9 cellular contexts compared by ENCODE assay signal in the genomic region with DNA sequence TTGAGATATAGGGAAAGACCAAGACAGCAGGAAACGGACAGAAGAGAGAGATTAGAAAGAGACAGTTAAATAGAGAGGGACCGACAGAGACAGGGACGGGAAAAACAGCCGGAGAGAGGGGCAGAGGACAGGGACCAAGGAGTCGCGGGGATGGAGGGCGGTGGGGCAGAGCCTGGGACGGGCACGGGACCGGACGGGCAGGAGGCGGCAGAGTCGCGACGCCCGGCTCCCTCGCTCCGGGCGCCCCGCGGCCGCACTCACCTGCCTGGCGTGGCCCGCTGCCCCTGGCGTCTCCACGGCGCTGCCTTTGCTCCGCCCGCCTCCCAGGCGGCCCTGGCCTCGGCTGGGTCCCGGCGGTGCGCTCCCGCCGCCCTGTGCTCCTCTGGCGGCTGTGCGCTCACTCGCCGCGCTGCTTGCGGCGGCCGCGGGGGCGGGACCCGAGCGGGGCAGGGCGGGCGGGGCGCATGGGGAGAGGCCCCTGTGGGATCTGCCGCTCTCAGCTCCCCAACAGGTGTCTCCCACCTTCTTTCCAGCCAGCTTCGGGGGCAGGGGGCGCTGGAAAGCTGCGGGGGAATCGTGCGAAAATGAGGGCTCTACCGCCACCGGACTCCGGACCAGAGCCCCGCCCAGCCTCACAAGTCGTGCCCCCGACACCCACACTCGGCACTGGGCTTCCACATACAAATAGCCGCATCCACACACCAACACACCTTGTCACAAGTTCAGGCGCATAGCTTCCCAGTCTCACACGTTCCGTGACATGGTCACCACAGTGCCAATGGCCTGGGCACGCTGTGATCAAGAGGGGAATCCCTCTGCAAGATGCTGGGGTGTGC. TPM values are rescaled to one million over a fixed set of nuclear protein-coding genes. Genes with fewer than 3 reads are reported as not detected.
DNase-seq lines count a peak whose midpoint lies in the region; ATAC-seq, FAIRE-seq and TF ChIP-seq lines count a peak whose summit lies in the region.
"Had no signal": no experiment of that assay in that cellular context is flagged by ENCODE, and none has a peak within 500 bp of the region (broad histone marks: within the 10 kb centered on the region; RNA-seq: fewer than 3 reads in every experiment).

A gene with protein sequence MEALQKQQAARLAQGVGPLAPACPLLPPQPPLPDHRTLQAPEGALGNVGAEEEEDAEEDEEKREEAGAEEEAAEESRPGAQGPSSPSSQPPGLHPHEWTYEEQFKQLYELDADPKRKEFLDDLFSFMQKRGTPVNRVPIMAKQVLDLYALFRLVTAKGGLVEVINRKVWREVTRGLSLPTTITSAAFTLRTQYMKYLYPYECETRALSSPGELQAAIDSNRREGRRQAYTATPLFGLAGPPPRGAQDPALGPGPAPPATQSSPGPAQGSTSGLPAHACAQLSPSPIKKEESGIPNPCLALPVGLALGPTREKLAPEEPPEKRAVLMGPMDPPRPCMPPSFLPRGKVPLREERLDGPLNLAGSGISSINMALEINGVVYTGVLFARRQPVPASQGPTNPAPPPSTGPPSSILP (minus strand): TSS at position 411 of the 836 bp plus-strand sequence. CDS start 1,052 bp downstream, outside the sequence.

- no peak within 1 kb of the TSS for H3K4me3 ChIP-seq in BE2C (ENCODE audit: low read depth, low read length)
- H3K4me3 ChIP-seq in endocrine pancreas (ENCODE audit: control insufficient read depth, insufficient read depth, low read length): peak within 1 kb of the TSS; percentile 57
- H3K4me3 ChIP-seq in naive thymus-derived CD4-positive, alpha-beta T cell (ENCODE audit: low read length): peak within 1 kb of the TSS; percentile 55
- H3K4me3 ChIP-seq in aorta (ENCODE audit: low read length in 2 of 2): peak within 1 kb of the TSS; percentile 12 to 37

- CTCF ChIA-PET in naive thymus-derived CD4-positive, alpha-beta T cell (lab: Charles Lee): no interaction called here

- H3K27ac Mint-ChIP-seq in naive thymus-derived CD4-positive, alpha-beta T cell: peak within 1 kb of the TSS in 5 of 9 donors; percentile 26 to 69 (median 60)

- peaks cover 0 to 1% (median 0%) of the 10 kb centered on the region in 11 donors for H3K9me3 Mint-ChIP-seq in naive thymus-derived CD4-positive, alpha-beta T cell

- WGBS in aorta, 2 donors: 1 to 2% methylated on average over 29 to 69 of the region's 69 CpGs

- TF ChIP-seq CTCF in BE2C (IDR thresholded peaks at IDR 0.05; ENCODE audit: low read depth, low read length) (no peak), D721Med (IDR thresholded peaks at IDR 0.05; ENCODE audit: insufficient read depth, missing control alignments) (no peak)

- H3K9ac ChIP-seq in endocrine pancreas (ENCODE audit: control insufficient read depth, insufficient read depth, low read length): peak within 1 kb of the TSS; percentile 60

- H3K36me3 Mint-ChIP-seq in naive thymus-derived CD4-positive, alpha-beta T cell: peaks cover 0 to 5% (median 4%) of the 10 kb centered on the region in 5 donors

- H3K9me3 ChIP-seq in BE2C (no peaks in the 10 kb centered on the region), endocrine pancreas (ENCODE audit: control insufficient read depth, low read length) (no peaks in the 10 kb centered on the region), aorta (ENCODE audit: control insufficient read depth, low read length) (no peaks in the 10 kb centered on the region)
- no peaks in the 10 kb centered on the region for H3K9me3 ChIP-seq in naive thymus-derived CD4-positive, alpha-beta T cell (ENCODE audit: control insufficient read depth in 2 of 3, low read length in 3 of 3)

- DNase-seq in BE2C: peak; percentile 49
- peak; percentile 49 for DNase-seq in activated CD4-positive, alpha-beta T cell treated with anti-CD3 and anti-CD28 coated beads for 48 hours
- peak in 4 of 9 donors; percentile 27 to 61 (median 32) for DNase-seq in naive thymus-derived CD4-positive, alpha-beta T cell
- peak in 1 of 2 donors; percentile 83 for DNase-seq in aorta
- DNase-seq in D721Med (ENCODE audit: insufficient read length, low spot score): no peak
- no peak for DNase-seq in occipital lobe (lab: John Stamatoyannopoulos, UW)

- intact Hi-C loops in naive thymus-derived CD4-positive, alpha-beta T cell (cut with micrococcal nuclease): no loop called here
- intact Hi-C loops in aorta (cut with DNase I): no loop called here

- peaks cover 41 to 67% (median 56%) of the 10 kb centered on the region in 5 donors for H3K27me3 Mint-ChIP-seq in naive thymus-derived CD4-positive, alpha-beta T cell

- no peak for FAIRE-seq in D721Med (lab: Jason Lieb, UNC)

- peak within 1 kb of the TSS; percentile 81 to 96 (median 90) for H3K4me3 Mint-ChIP-seq in naive thymus-derived CD4-positive, alpha-beta T cell

- ATAC-seq in HG02885 (IDR thresholded peaks at IDR 0.05; ENCODE audit: poor library complexity, unreplicated experiment): peak; percentile 66
- ATAC-seq in naive thymus-derived CD4-positive, alpha-beta T cell: peak; percentile 83
- peak; percentile 44 for ATAC-seq in aorta (ENCODE audit: low FRiP score)

- peaks cover 45% of the 10 kb centered on the region for H3K27me3 ChIP-seq in BE2C
- peaks cover 6% of the 10 kb centered on the region for H3K27me3 ChIP-seq in endocrine pancreas (ENCODE audit: control insufficient read depth, insufficient read depth, low read length)
- H3K27me3 ChIP-seq in naive thymus-derived CD4-positive, alpha-beta T cell (ENCODE audit: control insufficient read depth in 2 of 2, insufficient read depth in 2 of 2, low read length in 2 of 2): peaks cover 15 to 43% of the 10 kb centered on the region in 2 donors
- no peaks in the 10 kb centered on the region for H3K27me3 ChIP-seq in aorta (ENCODE audit: control insufficient read depth in 1 of 2, insufficient read depth in 2 of 2, low read length in 1 of 2)

- H3K4me1 Mint-ChIP-seq in naive thymus-derived CD4-positive, alpha-beta T cell: peaks cover 15 to 39% (median 21%) of the 10 kb centered on the region in 7 donors

- H3K36me3 ChIP-seq in BE2C: no peaks in the 10 kb centered on the region
- H3K36me3 ChIP-seq in endocrine pancreas (ENCODE audit: control insufficient read depth, insufficient read depth, low read length): no peaks in the 10 kb centered on the region
- H3K36me3 ChIP-seq in naive thymus-derived CD4-positive, alpha-beta T cell (ENCODE audit: control insufficient read depth in 2 of 3, insufficient read depth in 3 of 3, low read length in 3 of 3): no peaks in the 10 kb centered on the region
- no peaks in the 10 kb centered on the region for H3K36me3 ChIP-seq in aorta (ENCODE audit: control insufficient read depth in 1 of 2, insufficient read depth in 2 of 2, low read length in 1 of 2)

- H3K4me1 ChIP-seq in BE2C (no peaks in the 10 kb centered on the region; the same call in 1 of the 2 replicates), endocrine pancreas (ENCODE audit: control insufficient read depth, insufficient read depth, low read length) (peaks cover 5% of the 10 kb centered on the region), aorta (ENCODE audit: control insufficient read depth in 1 of 2, insufficient read depth in 2 of 2, low read length in 2 of 2) (no peaks in the 10 kb centered on the region)
- peaks cover 9 to 17% of the 10 kb centered on the region in 2 donors for H3K4me1 ChIP-seq in naive thymus-derived CD4-positive, alpha-beta T cell (ENCODE audit: control insufficient read depth in 2 of 2, insufficient read depth in 2 of 2, low read length in 2 of 2)

- POLR2A ChIA-PET in naive thymus-derived CD4-positive, alpha-beta T cell (lab: Charles Lee): interaction anchor here (0.5 to 2.7 kb wide), 6 partner anchors 8 to 1247 kb away, joined by 3 to 7 read pairs (median 4); a partner anchor contains a TSS

- H3K27ac ChIP-seq in naive thymus-derived CD4-positive, alpha-beta T cell (ENCODE audit: low read depth, low read length): no peak within 1 kb of the TSS
- no peak within 1 kb of the TSS for H3K27ac ChIP-seq in aorta (ENCODE audit: low read depth in 1 of 2, low read length in 2 of 2)
- H3K27ac ChIP-seq: epithelial cell of prostate had no signal

RNA-seq across cellular contexts. Expression of the gene that starts here (rescaled TPM):
- polyA plus RNA-seq in BE2C (2012; ENCODE audit: insufficient read depth, insufficient read length, low read depth): not detected
- under 1 TPM in 2 of 5 experiments, not detected in 3; 0.27 to 0.36 TPM for total RNA-seq in naive thymus-derived CD4-positive, alpha-beta T cell
- polyA plus RNA-seq in naive thymus-derived CD4-positive, alpha-beta T cell: not detected
- total RNA-seq in aorta (not detected), occipital lobe (not detected)
- not detected for polyA plus RNA-seq in aorta

Comparison
In these comparisons a context has a peak if more than half of its experiments do, and no peak if none do; other contexts are left out.
1. Peak in ATAC-seq and H3K4me3 ChIP-seq in naive thymus-derived CD4-positive, alpha-beta T cell; RNA of the gene not detected or under 1 TPM.
2. Peak in ATAC-seq and H3K4me3 ChIP-seq in aorta; RNA of the gene not detected or under 1 TPM.
3. DNase-seq: peak in BE2C (single experiment) and activated CD4-positive, alpha-beta T cell treated with anti-CD3 and anti-CD28 coated beads for 48 hours (single experiment); none in D721Med (single experiment) and occipital lobe (single experiment).
4. Peak in every context shown above with its lines, with median percentiles within 50 percentile points of each other: ATAC-seq.